ENCODE assay signal across 7 cellular contexts in genomic region chr9:113682297-113682771, GRCh38.
DNase-seq lines count a peak whose midpoint lies in the region; ATAC-seq and TF ChIP-seq lines count a peak whose summit lies in the region.

No MANE protein-coding gene starts in this region.

- ATAC-seq in GM21526 (IDR thresholded peaks at IDR 0.05; ENCODE audit: low FRiP score, unreplicated experiment), result no peak

- H3K27me3 ChIP-seq in GM06990 (replicated peaks; ENCODE audit: control insufficient read depth, insufficient read depth, low read length) (no peaks in the 10 kb centered on the region; the same call in 1 of the 2 replicates), kidney epithelial cell (ENCODE audit: control insufficient read depth, insufficient read depth, low read length) (peaks cover 8% of the 10 kb centered on the region)

- TF ChIP-seq CTCF in GM06990 (IDR thresholded peaks at IDR 0.05; ENCODE audit: insufficient read depth, low read length, poor library complexity, severe bottlenecking), result peak; percentile 93
- TF ChIP-seq CTCF in kidney epithelial cell (IDR thresholded peaks at IDR 0.05; ENCODE audit: insufficient read depth, low read length, poor library complexity, severe bottlenecking), result peak; percentile 95

- no peaks in the 10 kb centered on the region for H3K36me3 ChIP-seq in GM06990 (ENCODE audit: control insufficient read depth, insufficient read depth, low read length)
- H3K36me3 ChIP-seq in kidney epithelial cell (ENCODE audit: control insufficient read depth, insufficient read depth, low read length), result no peaks in the 10 kb centered on the region

- no peak overlapping the region for H3K4me3 ChIP-seq in GM06990 (replicated peaks; ENCODE audit: low read depth, low read length)
- no peak overlapping the region for H3K4me3 ChIP-seq in kidney epithelial cell (ENCODE audit: low read depth, low read length)

- no peak for DNase-seq in GM06990 (ENCODE audit: extremely low read depth, insufficient read length)
- peak; percentile 62 for DNase-seq in NAMALWA (ENCODE audit: low spot score)
- peak; percentile 39 for DNase-seq in T-helper 9 cell
- peak; percentile 20 for DNase-seq in cerebellum (ENCODE audit: low spot score)
- DNase-seq in kidney epithelial cell (ENCODE audit: low read depth), result peak; percentile 52
- peak; percentile 23 to 25 for DNase-seq in stimulated activated CD4-positive, alpha-beta T cell treated with anti-CD3 and anti-CD28 coated beads, Interleukin-1b, Interleukin-23, amount 100 ng/mL, for 4 hours (ENCODE audit: low read depth in 2 of 2)
